In the genomic region with DNA sequence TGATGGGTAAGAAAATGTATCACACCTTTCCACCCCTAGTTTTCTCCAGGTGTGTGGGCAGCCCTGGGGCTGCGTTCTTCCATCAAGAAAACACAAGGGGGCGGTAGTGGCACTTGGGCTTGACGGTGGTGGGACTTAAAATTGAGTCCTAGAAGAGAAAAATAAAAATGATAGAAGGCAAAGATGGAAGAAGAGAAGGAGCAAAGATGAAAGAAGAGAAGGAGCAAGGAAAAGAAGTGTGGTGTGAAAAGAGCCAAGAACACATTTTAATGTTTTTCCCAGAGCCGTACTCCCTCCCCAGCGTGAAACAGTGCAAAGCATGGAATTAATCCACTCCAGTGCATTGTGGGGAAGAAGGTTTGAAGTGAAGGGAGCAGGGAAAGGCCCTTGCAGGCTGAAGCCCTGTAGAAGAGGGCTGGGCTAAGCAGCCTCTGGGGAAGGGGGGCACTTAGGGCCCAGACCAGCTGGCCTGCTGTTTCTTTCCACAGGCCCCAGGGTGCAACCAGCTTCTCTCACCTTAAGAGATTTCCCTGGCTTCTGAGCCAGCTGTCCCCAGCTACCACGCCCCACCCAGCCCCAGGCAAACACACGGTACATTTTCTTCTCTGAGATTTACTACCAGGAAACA, we compare ENCODE assay signal across 8 cellular contexts.
DNase-seq lines count a peak whose midpoint lies in the region; ATAC-seq and TF ChIP-seq lines count a peak whose summit lies in the region.

No MANE protein-coding gene starts in this region.

- H3K4me1 Mint-ChIP-seq in CD8-positive, alpha-beta T cell (ENCODE audit: low read depth) = no peaks in the 10 kb centered on the region

- no peaks in the 10 kb centered on the region for H3K9me3 Mint-ChIP-seq in CD8-positive, alpha-beta T cell

- H3K27me3 Mint-ChIP-seq in CD8-positive, alpha-beta T cell (ENCODE audit: low read depth) = peaks cover 12% of the 10 kb centered on the region

- H3K27ac ChIP-seq in CD8-positive, alpha-beta T cell (ENCODE audit: low read depth, low read length) = no peak overlapping the region

- no peaks in the 10 kb centered on the region for H3K4me1 ChIP-seq in CD8-positive, alpha-beta T cell (ENCODE audit: insufficient read depth, low read length)

- no peak overlapping the region for H3K4me3 Mint-ChIP-seq in CD8-positive, alpha-beta T cell

- peak; percentile 59 for TF ChIP-seq CTCF in CD8-positive, alpha-beta T cell (IDR thresholded peaks at IDR 0.05)
- TF ChIP-seq CTCF in HFF-Myc (IDR thresholded peaks at IDR 0.05; ENCODE audit: low read depth, low read length, missing control alignments) (peak; percentile 88), fibroblast of villous mesenchyme (IDR thresholded peaks at IDR 0.05; ENCODE audit: insufficient read depth, low read depth, low read length) (peak; percentile 87)

- H3K4me3 ChIP-seq in CD8-positive, alpha-beta T cell (ENCODE audit: low read depth, low read length) = no peak overlapping the region
- H3K4me3 ChIP-seq in HFF-Myc (replicated peaks; ENCODE audit: low read depth, low read length) (no peak overlapping the region), fibroblast of villous mesenchyme (ENCODE audit: low read depth, low read length) (no peak overlapping the region)

- POLR2A ChIA-PET in CD8-positive, alpha-beta T cell (lab: Charles Lee) = no interaction called here

- no peaks in the 10 kb centered on the region for H3K9me3 ChIP-seq in CD8-positive, alpha-beta T cell (ENCODE audit: low read length)

- H3K27me3 ChIP-seq in CD8-positive, alpha-beta T cell (ENCODE audit: insufficient read depth, low read length) = no peaks in the 10 kb centered on the region

- ATAC-seq in CD8-positive, alpha-beta T cell = no peak
- no peak for ATAC-seq in activated CD4-positive, CD25-positive, alpha-beta regulatory T cell treated with anti-CD3 and anti-CD28 coated beads, Interleukin-2, amount 50 U/mL, for 24 hours
- no peak for ATAC-seq in GM18519 (IDR thresholded peaks at IDR 0.05; ENCODE audit: low FRiP score, unreplicated experiment)

- CTCF ChIA-PET in CD8-positive, alpha-beta T cell (lab: Charles Lee) = interaction anchor here (0.8 to 2.5 kb wide), 3 partner anchors 9 to 494 kb away, joined by 3 to 16 read pairs (median 9); no protein-coding TSS in a partner anchor

- no peaks in the 10 kb centered on the region for H3K36me3 ChIP-seq in CD8-positive, alpha-beta T cell (ENCODE audit: insufficient read depth, low read length)

- no peak overlapping the region for H3K27ac Mint-ChIP-seq in CD8-positive, alpha-beta T cell

- intact Hi-C loops in CD8-positive, alpha-beta T cell (cut with DNase I, micrococcal nuclease) = loop anchor here (1.0 to 5.0 kb wide), 2 partner anchors 266 to 495 kb away; no protein-coding TSS in a partner anchor

- DNase-seq in CD8-positive, alpha-beta T cell = peak in 2 of 7 experiments; percentile 15 to 22
- DNase-seq in HFF-Myc (ENCODE audit: extremely low read depth, low read depth) (no peak), NCI-H2171 treated with DMSO at 0.1 percent for 48 hours (lab: John Stamatoyannopoulos, UW) (peak; percentile 29), fibroblast of villous mesenchyme (ENCODE audit: low read depth) (peak; percentile 66), nucleus accumbens (lab: John Stamatoyannopoulos, UW) (peak in 30 of 56 donors; percentile 0 to 55 (median 10))
- peak; percentile 56 for DNase-seq in activated CD8-positive, alpha-beta memory T cell treated with anti-CD3 and anti-CD28 coated beads, Interleukin-2, amount 50 U/mL, for 48 hours

- H3K36me3 Mint-ChIP-seq in CD8-positive, alpha-beta T cell = no peaks in the 10 kb centered on the region
